20 cellular contexts compared by ENCODE assay signal in the genomic region with DNA sequence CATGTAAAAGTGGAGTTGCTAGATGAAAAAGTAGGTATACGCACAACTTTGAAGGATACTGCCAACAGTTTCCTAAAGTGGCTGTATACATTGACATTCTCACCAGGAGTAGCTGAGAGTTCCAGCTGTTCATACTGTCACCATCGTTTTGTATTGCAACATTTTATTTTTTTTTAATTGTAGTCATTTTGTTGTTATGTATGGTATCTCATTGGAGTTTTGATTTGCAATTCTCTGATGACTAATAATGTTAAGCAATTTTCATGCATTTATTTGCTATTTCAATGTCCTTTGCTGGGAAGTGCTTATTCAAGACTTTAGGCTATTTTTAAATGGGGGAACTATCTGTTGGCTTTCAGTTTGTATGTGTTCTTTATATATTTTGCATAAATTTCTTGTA.
A peak's percentile ranks its signal among the peaks of the same experiment; 100 is the strongest.
DNase-seq lines count a peak whose midpoint lies in the region; ATAC-seq, FAIRE-seq and TF ChIP-seq lines count a peak whose summit lies in the region.
"Had no signal": no experiment of that assay in that cellular context is flagged by ENCODE, and none has a peak within 500 bp of the region (broad histone marks: within the 10 kb centered on the region; RNA-seq: fewer than 3 reads in every experiment).

No MANE protein-coding gene starts in this region.

- no peaks in the 10 kb centered on the region for H3K36me3 Mint-ChIP-seq in astrocyte (ENCODE audit: low read depth, unreplicated experiment)
- H3K36me3 Mint-ChIP-seq in stimulated activated memory B cell treated with anti-CD40 and anti-IgM and Interleukin-4, amounts not matched to agents 10 μg/mL and 1 μg/mL and 100 μg/mL, for 72 hours, result no peaks in the 10 kb centered on the region
- H3K36me3 Mint-ChIP-seq: T-cell had no signal

- H3K27ac ChIP-seq in ACC112 (ENCODE audit: low read depth, low read length) (peak overlapping the region; percentile 63), astrocyte (ENCODE audit: low read depth, low read length) (no peak overlapping the region)
- H3K27ac ChIP-seq: right lobe of liver, upper lobe of left lung had no signal

- no peak for TF ChIP-seq CTCF in astrocyte (IDR thresholded peaks at IDR 0.05; ENCODE audit: insufficient read depth, low read depth, low read length)

- H3K27me3 Mint-ChIP-seq in astrocyte (ENCODE audit: low read depth, unreplicated experiment), result no peaks in the 10 kb centered on the region
- no peaks in the 10 kb centered on the region for H3K27me3 Mint-ChIP-seq in stimulated activated memory B cell treated with anti-CD40 and anti-IgM and Interleukin-4, amounts not matched to agents 10 μg/mL and 1 μg/mL and 100 μg/mL, for 72 hours
- H3K27me3 Mint-ChIP-seq: stimulated activated naive CD8-positive, alpha-beta T cell treated with anti-CD3 and anti-CD28 coated beads, Interleukin-15, amount 100 ng/mL, for 72 hours; T-cell had no signal

- no peak overlapping the region for H3K4me3 Mint-ChIP-seq in astrocyte (ENCODE audit: unreplicated experiment)
- no peak overlapping the region for H3K4me3 Mint-ChIP-seq in stimulated activated memory B cell treated with anti-CD40 and anti-IgM and Interleukin-4, amounts not matched to agents 10 μg/mL and 1 μg/mL and 100 μg/mL, for 72 hours
- H3K4me3 Mint-ChIP-seq: stimulated activated naive CD8-positive, alpha-beta T cell treated with anti-CD3 and anti-CD28 coated beads, Interleukin-15, amount 100 ng/mL, for 72 hours; T-cell had no signal

- H3K9me3 Mint-ChIP-seq in astrocyte (ENCODE audit: unreplicated experiment), result no peaks in the 10 kb centered on the region
- H3K9me3 Mint-ChIP-seq in stimulated activated memory B cell treated with anti-CD40 and anti-IgM and Interleukin-4, amounts not matched to agents 10 μg/mL and 1 μg/mL and 100 μg/mL, for 72 hours, result peaks cover 3% of the 10 kb centered on the region

- H3K4me3 ChIP-seq in ACC112 (ENCODE audit: low read depth, low read length) (no peak overlapping the region), astrocyte (ENCODE audit: insufficient read depth, low read depth, low read length) (no peak overlapping the region)
- H3K4me3 ChIP-seq: GM12878, right lobe of liver, upper lobe of left lung had no signal

- H3K9ac ChIP-seq in astrocyte (ENCODE audit: low read length), result no peak overlapping the region

- H3K4me1 Mint-ChIP-seq in astrocyte (ENCODE audit: low read depth, unreplicated experiment), result peaks cover 3% of the 10 kb centered on the region
- H3K4me1 Mint-ChIP-seq in stimulated activated memory B cell treated with anti-CD40 and anti-IgM and Interleukin-4, amounts not matched to agents 10 μg/mL and 1 μg/mL and 100 μg/mL, for 72 hours, result no peaks in the 10 kb centered on the region
- H3K4me1 Mint-ChIP-seq: stimulated activated naive CD8-positive, alpha-beta T cell treated with anti-CD3 and anti-CD28 coated beads, Interleukin-15, amount 100 ng/mL, for 72 hours had no signal

- no peak overlapping the region for H3K27ac Mint-ChIP-seq in astrocyte (ENCODE audit: unreplicated experiment)
- no peak overlapping the region for H3K27ac Mint-ChIP-seq in stimulated activated memory B cell treated with anti-CD40 and anti-IgM and Interleukin-4, amounts not matched to agents 10 μg/mL and 1 μg/mL and 100 μg/mL, for 72 hours
- H3K27ac Mint-ChIP-seq: stimulated activated naive CD8-positive, alpha-beta T cell treated with anti-CD3 and anti-CD28 coated beads, Interleukin-15, amount 100 ng/mL, for 72 hours; T-cell had no signal

- H3K4me1 ChIP-seq in ACC112 (ENCODE audit: control insufficient read depth, insufficient read depth, low read length, unreplicated experiment) (peaks cover 39% of the 10 kb centered on the region), astrocyte (ENCODE audit: insufficient read depth, low read length) (no peaks in the 10 kb centered on the region)
- H3K4me1 ChIP-seq: right lobe of liver had no signal

- no peak overlapping the region for H3K4me2 ChIP-seq in astrocyte (ENCODE audit: low read length)

- DNase-seq in GM03348 (ENCODE audit: low spot score) (peak; percentile 36), astrocyte (ENCODE audit: low read depth) (peak; percentile 45), fibroblast of the conjunctiva (ENCODE audit: low read depth) (peak; percentile 67)
- no peak for DNase-seq in stimulated activated CD4-positive, alpha-beta T cell treated with anti-CD3 and anti-CD28 coated beads, Interleukin-2, amount 100 ng/mL, for 48 hours
- DNase-seq: ACHN; activated CD4-positive, alpha-beta T cell treated with anti-CD3 and anti-CD28 coated beads, Interleukin-2, amount 50 U/mL, for 1 hour; anterior cingulate cortex; COR-L47; left ventricle myocardium superior; NCI-H2227 treated with DMSO at 0.1 percent for 48 hours; right lobe of liver; stimulated activated naive CD8-positive, alpha-beta T cell treated with anti-CD3 and anti-CD28 coated beads, Interleukin-15, amount 100 ng/mL, for 72 hours; T-cell; upper lobe of left lung had no signal

- H3K79me2 ChIP-seq in ACC112 (ENCODE audit: control insufficient read depth, insufficient read depth, low read length, unreplicated experiment) (no peaks in the 10 kb centered on the region), astrocyte (ENCODE audit: insufficient read depth, low read length) (no peaks in the 10 kb centered on the region)

- no peaks in the 10 kb centered on the region for H3K27me3 ChIP-seq in ACC112 (ENCODE audit: insufficient read depth, low read length)
- no peaks in the 10 kb centered on the region for H3K27me3 ChIP-seq in astrocyte (ENCODE audit: insufficient read depth, low read length)
- H3K27me3 ChIP-seq: right lobe of liver, upper lobe of left lung had no signal

- no peak for ATAC-seq in SK-N-SH treated with all-trans-retinoic acid at 6 μM for 48 hours
- ATAC-seq in HG02885 (IDR thresholded peaks at IDR 0.05; ENCODE audit: poor library complexity, unreplicated experiment), result no peak
- ATAC-seq in stimulated activated memory B cell treated with anti-CD40 and anti-IgM and Interleukin-4, amounts not matched to agents 10 μg/mL and 1 μg/mL and 100 μg/mL, for 72 hours, result no peak
- ATAC-seq: GM12878; left ventricle myocardium superior; stimulated activated naive CD8-positive, alpha-beta T cell treated with anti-CD3 and anti-CD28 coated beads, Interleukin-15, amount 100 ng/mL, for 72 hours; T-cell had no signal

- H4K20me1 ChIP-seq in astrocyte (ENCODE audit: insufficient read depth, low read length), result no peaks in the 10 kb centered on the region

- H3K36me3 ChIP-seq in ACC112 (ENCODE audit: insufficient read depth, low read length) (no peaks in the 10 kb centered on the region; the same call in 1 of the 2 replicates), astrocyte (ENCODE audit: insufficient read depth, low read length) (no peaks in the 10 kb centered on the region)
- H3K36me3 ChIP-seq: right lobe of liver, upper lobe of left lung had no signal

- H3K9me3 ChIP-seq in astrocyte (ENCODE audit: insufficient read depth, low read depth, low read length), result no peaks in the 10 kb centered on the region
- H3K9me3 ChIP-seq: right lobe of liver, upper lobe of left lung had no signal

- H2AFZ ChIP-seq in ACC112 (ENCODE audit: low read length, unreplicated experiment) (no peak overlapping the region), astrocyte (ENCODE audit: low read depth, low read length) (no peak overlapping the region)

- peak; percentile 9 for FAIRE-seq in astrocyte (lab: Jason Lieb, UNC)
- FAIRE-seq: endometrium, GM12878 had no signal

TF ChIP-seq in SK-N-SH treated with all-trans-retinoic acid at 6 μM for 48 hours, 23 proteins besides CTCF, POLR2A, EP300 and RAD21:
- TF ChIP-seq ZNF70 (CRISPR knock-in tag; IDR thresholded peaks at IDR 0.05) (no peak), BACH2 (CRISPR knock-in tag; IDR thresholded peaks at IDR 0.05; ENCODE audit: borderline replicate concordance) (no peak), TCF4 (CRISPR knock-in tag; IDR thresholded peaks at IDR 0.05; ENCODE audit: borderline replicate concordance) (no peak), TOX (CRISPR knock-in tag; IDR thresholded peaks at IDR 0.05; ENCODE audit: borderline replicate concordance) (no peak), ARNTL (CRISPR knock-in tag; IDR thresholded peaks at IDR 0.05; ENCODE audit: borderline replicate concordance, low read depth) (no peak), ZC3H10 (CRISPR knock-in tag; IDR thresholded peaks at IDR 0.05) (no peak), ZNF8 (CRISPR knock-in tag; IDR thresholded peaks at IDR 0.05) (no peak)
TF ChIP-seq in SK-N-SH treated with all-trans-retinoic acid at 6 μM for 48 hours: peak in this region for 0.

Comparison
In these comparisons a context has a peak if more than half of its experiments do, and no peak if none do; other contexts are left out.
1. DNase-seq: peak in GM03348 (single experiment), astrocyte (single experiment) and fibroblast of the conjunctiva (single experiment); none in stimulated activated CD4-positive, alpha-beta T cell treated with anti-CD3 and anti-CD28 coated beads, Interleukin-2, amount 100 ng/mL, for 48 hours (0 of 2).